ENCODE assay signal across 9 cellular contexts in the genomic region with DNA sequence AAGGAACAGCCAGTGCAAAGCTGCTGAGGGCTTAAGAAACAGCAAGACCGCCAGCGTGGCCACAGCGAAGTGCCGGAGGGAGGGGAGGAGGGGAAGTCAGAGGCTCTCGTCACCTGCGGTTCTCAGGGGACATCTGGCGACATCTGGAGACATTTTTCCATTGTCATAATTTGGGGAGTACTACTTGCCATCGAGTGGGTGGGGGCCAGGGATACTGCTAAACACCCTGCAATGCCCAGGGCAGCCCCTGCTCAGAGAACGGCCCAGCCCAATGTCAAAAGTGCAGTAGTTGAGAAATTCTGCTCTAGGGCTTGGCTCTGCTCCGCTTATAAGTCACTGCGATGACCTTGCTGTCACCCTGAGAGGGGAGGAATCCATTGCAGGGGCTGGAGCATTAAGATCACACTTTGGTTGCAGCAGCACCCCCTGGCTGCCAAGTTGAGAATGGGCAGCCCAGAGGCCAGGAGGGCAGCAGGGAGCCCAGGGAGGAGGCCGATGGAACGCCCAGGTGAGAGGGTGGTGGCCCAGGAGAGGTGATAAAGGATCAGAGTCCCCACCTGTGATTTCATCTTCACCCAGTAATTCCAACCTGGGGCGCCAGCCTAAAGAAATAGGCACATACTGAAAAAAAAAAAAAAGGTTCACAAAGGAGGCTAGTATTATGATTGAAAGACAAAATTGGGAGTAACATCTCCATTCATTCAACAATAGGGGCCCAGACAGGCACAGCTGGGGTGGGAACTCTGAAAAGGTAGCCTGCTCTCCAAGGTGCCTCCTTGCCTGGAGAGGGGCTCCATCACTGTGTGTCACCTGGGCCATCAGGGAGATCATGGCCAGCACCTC.
DNase-seq lines count a peak whose midpoint lies in the region; ATAC-seq and TF ChIP-seq lines count a peak whose summit lies in the region.
"Had no signal": no experiment of that assay in that cellular context is flagged by ENCODE, and none has a peak within 500 bp of the region (broad histone marks: within the 10 kb centered on the region; RNA-seq: fewer than 3 reads in every experiment).

No MANE protein-coding gene starts in this region.

- no peak overlapping the region for H3K4me3 Mint-ChIP-seq in activated T-helper 17 cell treated with anti-CD3 and anti-CD28 coated beads, Interleukin-2, amount 50 U/mL, for 72 hours
- H3K4me3 Mint-ChIP-seq: activated T-cell treated with anti-CD3 and anti-CD28 coated beads, Interleukin-2, amount 50 U/mL, for 4 hours had no signal

- no peaks in the 10 kb centered on the region for H3K36me3 Mint-ChIP-seq in activated T-helper 17 cell treated with anti-CD3 and anti-CD28 coated beads, Interleukin-2, amount 50 U/mL, for 72 hours (ENCODE audit: low read depth)

- H3K27me3 Mint-ChIP-seq in activated T-helper 17 cell treated with anti-CD3 and anti-CD28 coated beads, Interleukin-2, amount 50 U/mL, for 72 hours = peaks cover 6% of the 10 kb centered on the region

- no peaks in the 10 kb centered on the region for H3K36me3 ChIP-seq in upper lobe of right lung

- DNase-seq in SIG-M5 treated with dmso at 0.1 percent for 504 hours (lab: John Stamatoyannopoulos, UW; ENCODE audit: unreplicated experiment) = peak; percentile 77
- no peak for DNase-seq in SIG-M5 (lab: John Stamatoyannopoulos, UW)
- DNase-seq in HuH-7.5 (ENCODE audit: low spot score) = peak; percentile 74
- peak; percentile 81 for DNase-seq in islet precursor cell
- peak; percentile 63 for DNase-seq in upper lobe of right lung
- DNase-seq: activated T-cell treated with anti-CD3 and anti-CD28 coated beads, Interleukin-2, amount 50 U/mL, for 4 hours had no signal

- H3K27ac ChIP-seq in upper lobe of right lung = no peak overlapping the region

- H3K4me3 ChIP-seq in upper lobe of right lung = no peak overlapping the region

- H3K4me1 Mint-ChIP-seq in activated T-helper 17 cell treated with anti-CD3 and anti-CD28 coated beads, Interleukin-2, amount 50 U/mL, for 72 hours = no peaks in the 10 kb centered on the region

- H3K4me1 ChIP-seq in upper lobe of right lung = no peaks in the 10 kb centered on the region

- H3K9me3 Mint-ChIP-seq in activated T-helper 17 cell treated with anti-CD3 and anti-CD28 coated beads, Interleukin-2, amount 50 U/mL, for 72 hours = peaks cover 8% of the 10 kb centered on the region
- H3K9me3 Mint-ChIP-seq: activated T-cell treated with anti-CD3 and anti-CD28 coated beads, Interleukin-2, amount 50 U/mL, for 4 hours had no signal

- ATAC-seq in activated T-helper 17 cell treated with anti-CD3 and anti-CD28 coated beads, Interleukin-2, amount 50 U/mL, for 72 hours (replicated peaks) = peak; percentile 43
- ATAC-seq in upper lobe of right lung (peak; percentile 49), HG02571 (IDR thresholded peaks at IDR 0.05; ENCODE audit: unreplicated experiment) (no peak)
- no peak for ATAC-seq in activated CD4-positive, CD25-positive, alpha-beta regulatory T cell treated with anti-CD3 and anti-CD28 coated beads, Interleukin-2, amount 50 U/mL, for 24 hours

- peaks cover 22% of the 10 kb centered on the region for H3K27me3 ChIP-seq in upper lobe of right lung

- intact Hi-C loops in upper lobe of right lung (cut with DNase I) = no loop called here

- no peak overlapping the region for H3K27ac Mint-ChIP-seq in activated T-helper 17 cell treated with anti-CD3 and anti-CD28 coated beads, Interleukin-2, amount 50 U/mL, for 72 hours

- TF ChIP-seq CTCF in upper lobe of right lung (IDR thresholded peaks at IDR 0.05) = peak; percentile 41

- no peaks in the 10 kb centered on the region for H3K9me3 ChIP-seq in upper lobe of right lung

Comparison
In these comparisons a context has a peak if more than half of its experiments do, and no peak if none do; other contexts are left out.
1. ATAC-seq: peak in activated T-helper 17 cell treated with anti-CD3 and anti-CD28 coated beads, Interleukin-2, amount 50 U/mL, for 72 hours (single experiment) and upper lobe of right lung (single experiment); none in activated CD4-positive, CD25-positive, alpha-beta regulatory T cell treated with anti-CD3 and anti-CD28 coated beads, Interleukin-2, amount 50 U/mL, for 24 hours (0 of 2) and HG02571 (single experiment).